ENCODE assay signal across 22 cellular contexts in genomic region chr16:65377131-65377649, GRCh38.
"Had no signal": no experiment of that assay in that cellular context is flagged by ENCODE, and none has a peak within 500 bp of the region (broad histone marks: within the 10 kb centered on the region; RNA-seq: fewer than 3 reads in every experiment).

No MANE protein-coding gene starts in this region.

- H3K4me1 Mint-ChIP-seq: activated B cell treated with CpG ODN at 0.5 μM for 24 hours; activated CD4-positive, alpha-beta memory T cell treated with anti-CD3 and anti-CD28 coated beads, Interleukin-2, amount 10 ng/mL, durations not matched to agents 7 days and 5 days; activated CD8-positive, alpha-beta memory T cell treated with anti-CD3 and anti-CD28 coated beads, Interleukin-2, amount 10 ng/mL, durations not matched to agents 7 days and 5 days; activated T-helper 17 cell treated with anti-CD3 and anti-CD28 coated beads, Interleukin-2, amount 50 U/mL, for 72 hours; T-cell had no signal

- H3K36me3 ChIP-seq: brain microvascular endothelial cell, esophagus muscularis mucosa, gastrocnemius medialis, heart left ventricle, left lung, tibial artery had no signal

- H3K27me3 Mint-ChIP-seq: activated B cell treated with CpG ODN at 0.5 μM for 24 hours; activated CD4-positive, alpha-beta memory T cell treated with anti-CD3 and anti-CD28 coated beads, Interleukin-2, amount 10 ng/mL, durations not matched to agents 7 days and 5 days; activated CD8-positive, alpha-beta memory T cell treated with anti-CD3 and anti-CD28 coated beads, Interleukin-2, amount 10 ng/mL, durations not matched to agents 7 days and 5 days; activated T-helper 17 cell treated with anti-CD3 and anti-CD28 coated beads, Interleukin-2, amount 50 U/mL, for 72 hours; T-cell had no signal

- H3K4me1 ChIP-seq: esophagus muscularis mucosa, gastrocnemius medialis, heart left ventricle, tibial artery had no signal

- H3K9me3 Mint-ChIP-seq: activated CD4-positive, alpha-beta memory T cell treated with anti-CD3 and anti-CD28 coated beads, Interleukin-2, amount 10 ng/mL, durations not matched to agents 7 days and 5 days had no signal

- H3K27ac ChIP-seq: brain microvascular endothelial cell, coronary artery, esophagus muscularis mucosa, gastrocnemius medialis, heart left ventricle, left lung, tibial artery had no signal

- ATAC-seq: activated CD8-positive, alpha-beta memory T cell treated with anti-CD3 and anti-CD28 coated beads, Interleukin-2, amount 10 ng/mL, durations not matched to agents 7 days and 5 days; activated T-helper 17 cell treated with anti-CD3 and anti-CD28 coated beads, Interleukin-2, amount 50 U/mL, for 72 hours; gastrocnemius medialis; heart left ventricle; T-cell had no signal

- H3K4me3 ChIP-seq: coronary artery, esophagus muscularis mucosa, gastrocnemius medialis, heart left ventricle, left lung, tibial artery had no signal

- H3K27ac Mint-ChIP-seq: activated B cell treated with CpG ODN at 0.5 μM for 24 hours; activated CD4-positive, alpha-beta memory T cell treated with anti-CD3 and anti-CD28 coated beads, Interleukin-2, amount 10 ng/mL, durations not matched to agents 7 days and 5 days; activated CD8-positive, alpha-beta memory T cell treated with anti-CD3 and anti-CD28 coated beads, Interleukin-2, amount 10 ng/mL, durations not matched to agents 7 days and 5 days; activated naive CD4-positive, alpha-beta T cell treated with anti-CD3 and anti-CD28 coated beads for 36 hours; activated T-helper 17 cell treated with anti-CD3 and anti-CD28 coated beads, Interleukin-2, amount 50 U/mL, for 72 hours; T-cell had no signal

- H3K36me3 Mint-ChIP-seq: activated CD8-positive, alpha-beta memory T cell treated with anti-CD3 and anti-CD28 coated beads, Interleukin-2, amount 10 ng/mL, durations not matched to agents 7 days and 5 days; T-cell had no signal

- H3K9me3 ChIP-seq: esophagus muscularis mucosa, gastrocnemius medialis, heart left ventricle, left lung, tibial artery had no signal

- DNase-seq: activated B cell treated with CpG ODN at 0.5 μM for 24 hours; activated CD4-positive, alpha-beta memory T cell treated with anti-CD3 and anti-CD28 coated beads, Interleukin-2, amount 10 ng/mL, durations not matched to agents 7 days and 5 days; activated CD4-positive, alpha-beta T cell treated with anti-CD3 and anti-CD28 coated beads for 48 hours; activated CD8-positive, alpha-beta memory T cell treated with anti-CD3 and anti-CD28 coated beads, Interleukin-2, amount 10 ng/mL, durations not matched to agents 7 days and 5 days; activated naive CD4-positive, alpha-beta T cell treated with anti-CD3 and anti-CD28 coated beads for 36 hours; activated T-cell treated with anti-CD3 and anti-CD28 coated beads, Interleukin-2, amount 50 U/mL, for 1 hour; brain microvascular endothelial cell; gastrocnemius medialis; heart left ventricle; left lung; occipital lobe; retina; stimulated activated CD4-positive, alpha-beta T cell treated with anti-CD3 and anti-CD28 coated beads, Interleukin-12 subunit alpha, Interleukin-12 subunit beta, amount 100 ng/mL, for 4 hours; stimulated activated CD4-positive, alpha-beta T cell treated with anti-CD3 and anti-CD28 coated beads, Interleukin-1b, Interleukin-23, amount 100 ng/mL, for 48 hours; stimulated activated naive CD4-positive, alpha-beta T cell treated with Interleukin-2 at 50 U/mL for 16 hours; substantia nigra; T-cell; tibial artery had no signal

- H3K4me3 Mint-ChIP-seq: activated B cell treated with CpG ODN at 0.5 μM for 24 hours; activated CD4-positive, alpha-beta memory T cell treated with anti-CD3 and anti-CD28 coated beads, Interleukin-2, amount 10 ng/mL, durations not matched to agents 7 days and 5 days; activated CD8-positive, alpha-beta memory T cell treated with anti-CD3 and anti-CD28 coated beads, Interleukin-2, amount 10 ng/mL, durations not matched to agents 7 days and 5 days; activated naive CD4-positive, alpha-beta T cell treated with anti-CD3 and anti-CD28 coated beads for 36 hours; activated T-helper 17 cell treated with anti-CD3 and anti-CD28 coated beads, Interleukin-2, amount 50 U/mL, for 72 hours; T-cell had no signal

- FAIRE-seq: endometrium had no signal

- H3K27me3 ChIP-seq: brain microvascular endothelial cell, esophagus muscularis mucosa, gastrocnemius medialis, heart left ventricle, left lung, tibial artery had no signal
